ENCODE assay signal across 8 cellular contexts in the genomic region with DNA sequence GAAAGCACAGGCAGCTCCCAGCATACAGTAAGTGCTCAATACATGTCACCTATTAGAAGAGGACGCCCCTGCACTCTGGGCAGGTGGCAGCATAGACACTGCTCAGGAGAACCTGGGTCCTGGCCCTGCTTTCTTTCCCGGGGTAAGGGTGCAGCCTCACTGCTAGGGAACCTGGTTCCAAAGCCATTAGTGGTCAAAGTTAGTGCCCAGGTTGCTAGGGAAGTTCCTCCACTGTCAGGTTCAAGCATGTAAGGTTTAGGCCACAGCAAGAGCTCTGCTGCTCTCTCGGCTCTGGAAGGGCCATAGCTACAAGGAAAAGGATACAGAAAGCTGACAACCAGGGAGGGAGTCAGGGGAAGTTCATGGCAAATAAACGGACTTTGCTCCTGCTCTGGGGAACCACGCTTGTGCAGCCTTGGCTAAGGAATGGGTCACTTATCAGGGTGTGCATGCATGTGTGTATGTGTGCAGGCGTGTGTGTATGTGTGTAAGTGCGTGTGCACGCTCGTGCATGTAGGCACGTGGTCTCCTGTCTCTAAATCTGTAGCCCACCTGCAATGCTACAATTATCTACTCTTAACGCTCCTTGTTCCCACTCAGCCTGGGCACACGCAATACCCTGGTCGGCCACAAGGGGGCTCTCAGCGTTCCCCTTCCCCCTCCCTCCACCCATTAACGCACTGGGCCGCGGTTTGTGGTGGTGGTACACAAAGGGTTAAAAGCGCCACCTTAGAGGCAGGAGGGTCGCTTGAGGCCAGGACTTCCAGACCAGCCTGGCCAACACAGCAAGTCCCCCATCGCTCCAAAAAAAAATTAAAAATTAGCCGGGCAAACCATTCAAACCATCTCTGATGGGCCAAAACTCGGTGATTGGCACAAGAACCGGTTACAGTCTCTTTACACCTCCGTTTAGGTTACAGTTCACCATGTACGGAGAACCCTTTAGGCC. TPM values are rescaled to one million over a fixed set of nuclear protein-coding genes. Genes with fewer than 3 reads are reported as not detected.
DNase-seq lines count a peak whose midpoint lies in the region; FAIRE-seq and TF ChIP-seq lines count a peak whose summit lies in the region.

No MANE protein-coding gene starts in this region.

- H3K4me2 ChIP-seq in mammary epithelial cell (ENCODE audit: insufficient read depth, low read depth, low read length) = no peak overlapping the region

- H2AFZ ChIP-seq in mammary epithelial cell (ENCODE audit: low read depth, low read length) = no peak overlapping the region

- TF ChIP-seq CTCF in WERI-Rb-1 (IDR thresholded peaks at IDR 0.05; ENCODE audit: low read depth, low read length) (peak; percentile 94), mammary epithelial cell (conservative IDR thresholded peaks at IDR 0.05 in 1 of 2, IDR thresholded peaks at IDR 0.05 in 1 of 2; ENCODE audit: extremely low read depth in 1 of 2, insufficient read depth in 1 of 2, low read depth in 1 of 2, low read length in 2 of 2) (peak; percentile 94 to 98), kidney (IDR thresholded peaks at IDR 0.05; ENCODE audit: borderline replicate concordance, extremely low read depth, insufficient read depth) (peak; percentile 93)

- H3K4me3 ChIP-seq in WERI-Rb-1 (ENCODE audit: low read depth, low read length) = no peak overlapping the region
- no peak overlapping the region for H3K4me3 ChIP-seq in mammary epithelial cell (replicated peaks in 1 of 3; ENCODE audit: insufficient read depth in 1 of 3, low read depth in 2 of 3, low read length in 3 of 3)
- no peak overlapping the region for H3K4me3 ChIP-seq in kidney (ENCODE audit: low read length in 2 of 2)

- no peaks in the 10 kb centered on the region for H4K20me1 ChIP-seq in mammary epithelial cell (ENCODE audit: insufficient read depth, low read length)

- no TSS peak for BruUV-seq in mammary epithelial cell (replicated peaks; lab: Mats Ljungman, UMichigan)

- dilution Hi-C loops in mammary epithelial cell (cut with HindIII; ENCODE audit: low sequenced_read_pairs) = loop anchor here (5.0 kb wide), 1 partner anchor 97 kb away; no protein-coding TSS in a partner anchor

- no peaks in the 10 kb centered on the region for H3K79me2 ChIP-seq in mammary epithelial cell (ENCODE audit: insufficient read depth, low read length)

- WGBS in mammary epithelial cell (ENCODE audit: low coverage, missing lambda C conversion rate) = 28% methylated on average over 20 of the region's 25 CpGs

- no peak overlapping the region for H3K9ac ChIP-seq in mammary epithelial cell (ENCODE audit: insufficient read depth, low read length)
- H3K9ac ChIP-seq in kidney (ENCODE audit: low read length in 2 of 2) = no peak overlapping the region

- no peak overlapping the region for H3K27ac ChIP-seq in WERI-Rb-1
- no peak overlapping the region for H3K27ac ChIP-seq in mammary epithelial cell (ENCODE audit: insufficient read depth, low read depth, low read length)
- no peak overlapping the region for H3K27ac ChIP-seq in kidney (ENCODE audit: low read depth in 2 of 2, low read length in 2 of 2)

- H3K4me1 ChIP-seq in mammary epithelial cell (ENCODE audit: insufficient read depth, low read length) (no peaks in the 10 kb centered on the region), kidney (ENCODE audit: control insufficient read depth in 1 of 2, insufficient read depth in 1 of 2, low read depth in 1 of 2, low read length in 2 of 2) (peaks cover 0 to 5% of the 10 kb centered on the region in 2 donors)

- peak; percentile 58 for DNase-seq in G401 (ENCODE audit: low spot score)
- DNase-seq in KBM-7 = peak; percentile 60
- peak; percentile 68 for DNase-seq in WERI-Rb-1
- peak; percentile 14 for DNase-seq in mammary epithelial cell
- DNase-seq in kidney = peak; percentile 81
- peak; percentile 58 for DNase-seq in stimulated activated CD4-positive, alpha-beta T cell treated with anti-CD3 and anti-CD28 coated beads, Interleukin-2, amount 100 ng/mL, for 4 hours (ENCODE audit: low read depth)
- no peak for DNase-seq in NCI-H774 (lab: John Stamatoyannopoulos, UW)
- DNase-seq in H4 (ENCODE audit: low spot score) = no peak

- H3K9me3 ChIP-seq in WERI-Rb-1 (ENCODE audit: severe bottlenecking) (no peaks in the 10 kb centered on the region), mammary epithelial cell (replicated peaks; ENCODE audit: insufficient read depth, low read length) (no peaks in the 10 kb centered on the region), kidney (ENCODE audit: control insufficient read depth in 1 of 2, low read length in 2 of 2) (no peaks in the 10 kb centered on the region)

- CTCF ChIA-PET in mammary epithelial cell (lab: Charles Lee; ENCODE audit: low non-redundant PET) = no interaction called here

- H3K27me3 ChIP-seq in WERI-Rb-1 (ENCODE audit: insufficient read depth, low read depth, severe bottlenecking) (no peaks in the 10 kb centered on the region), mammary epithelial cell (ENCODE audit: insufficient read depth, low read length) (no peaks in the 10 kb centered on the region)

- FAIRE-seq in kidney (lab: Jason Lieb, UNC) = no peak

- in situ Hi-C loops in G401 (cut with HindIII; ENCODE audit: low sequenced_read_pairs) = no loop called here
- in situ Hi-C loops in KBM-7 (cut with MboI; ENCODE audit: low pct_unique_long_range_greater_than_20kb, low sequenced_read_pairs) = no loop called here
- in situ Hi-C loops in mammary epithelial cell (cut with MboI; ENCODE audit: low sequenced_read_pairs in 2 of 2) = no loop called here

- intact Hi-C loops in mammary epithelial cell (cut with micrococcal nuclease) = loop anchor here (1.0 to 2.0 kb wide), 3 partner anchors 48 to 302 kb away; a partner anchor contains a TSS
- intact Hi-C loops in kidney (cut with DNase I) = no loop called here

- H3K36me3 ChIP-seq in WERI-Rb-1 = no peaks in the 10 kb centered on the region
- H3K36me3 ChIP-seq in mammary epithelial cell (ENCODE audit: insufficient read depth, low read length) = no peaks in the 10 kb centered on the region
- no peaks in the 10 kb centered on the region for H3K36me3 ChIP-seq in kidney (ENCODE audit: control insufficient read depth in 1 of 2, insufficient read depth in 2 of 2, low read length in 2 of 2)

RNA-seq across cellular contexts. Expression of a gene that starts 48.5 kb away (rescaled TPM):
- 7.4 and 11.5 TPM in 2 replicates for total RNA-seq in G401 (2014; rRNA removed; shearing (Covaris generic))
- total RNA-seq in mammary epithelial cell (1 to 10 TPM; 2.8 to 4.0 TPM), kidney (8.5 TPM)
- polyA plus RNA-seq in mammary epithelial cell (2.3 TPM), kidney (ENCODE audit: insufficient read depth, low read depth, low replicate concordance) (6.3 TPM)
- polyA minus RNA-seq in mammary epithelial cell = 1.6 TPM
- total RNA-seq in H4 (2014; rRNA removed; shearing (Covaris generic)) = 3.6 and 5.0 TPM in 2 replicates

Comparison
In these comparisons a context has a peak if more than half of its experiments do, and no peak if none do; other contexts are left out.
1. DNase-seq: peak in G401 (single experiment), KBM-7 (single experiment), WERI-Rb-1 (single experiment), mammary epithelial cell (single experiment), kidney (single experiment) and stimulated activated CD4-positive, alpha-beta T cell treated with anti-CD3 and anti-CD28 coated beads, Interleukin-2, amount 100 ng/mL, for 4 hours (single experiment); none in NCI-H774 (single experiment) and H4 (single experiment).
2. Peak in every context shown above with its lines, with median percentiles within 50 percentile points of each other: CTCF ChIP-seq.